20 cellular contexts compared by ENCODE assay signal in genomic region chr1:53065391-53065790, GRCh38. TPM values are rescaled to one million over a fixed set of nuclear protein-coding genes. Genes with fewer than 3 reads are reported as not detected.
"Had no signal": no experiment of that assay in that cellular context is flagged by ENCODE, and none has a peak within 500 bp of the region (broad histone marks: within the 10 kb centered on the region; RNA-seq: fewer than 3 reads in every experiment).

No MANE protein-coding gene starts in this region.

- H3K27ac ChIP-seq: breast epithelium, gastrocnemius medialis, psoas muscle, spleen, thoracic aorta, upper lobe of right lung had no signal

- DNase-seq: activated CD4-positive, alpha-beta T cell treated with anti-CD3 and anti-CD28 coated beads, Interleukin-2, amount 10 ng/mL, durations not matched to agents 24 days and 14 days; activated CD4-positive, CD25-positive, alpha-beta regulatory T cell; activated CD8-positive, alpha-beta T cell treated with anti-CD3 and anti-CD28 coated beads, Interleukin-2, amount 10 ng/mL, durations not matched to agents 7 days and 5 days; activated naive CD4-positive, alpha-beta T cell treated with Interleukin-2 at 50 U/mL for 16 hours; activated naive CD8-positive, alpha-beta T cell treated with anti-CD3 and anti-CD28 coated beads, Interleukin-2, amount 50 U/mL, for 24 hours; activated T-cell treated with anti-CD3 and anti-CD28 coated beads for 4 hours; aorta; erythroblast; gastrocnemius medialis; heart right ventricle; left colon; natural killer cell; occipital lobe; psoas muscle; spleen; stimulated activated naive CD8-positive, alpha-beta T cell treated with anti-CD3 and anti-CD28 coated beads, Interleukin-15, amount 100 ng/mL, for 72 hours; upper lobe of right lung had no signal

- H3K9me3 ChIP-seq: breast epithelium, gastrocnemius medialis, heart right ventricle, psoas muscle, spleen, thoracic aorta, upper lobe of right lung had no signal

- ATAC-seq: activated CD8-positive, alpha-beta T cell treated with anti-CD3 and anti-CD28 coated beads, Interleukin-2, amount 10 ng/mL, durations not matched to agents 7 days and 5 days; activated naive CD8-positive, alpha-beta T cell treated with anti-CD3 and anti-CD28 coated beads, Interleukin-2, amount 50 U/mL, for 24 hours; gastrocnemius medialis; heart right ventricle; left colon; natural killer cell; psoas muscle; sciatic nerve; stimulated activated naive CD8-positive, alpha-beta T cell treated with anti-CD3 and anti-CD28 coated beads, Interleukin-15, amount 100 ng/mL, for 72 hours; upper lobe of right lung had no signal

- H3K36me3 ChIP-seq: breast epithelium, gastrocnemius medialis, spleen, thoracic aorta, upper lobe of right lung had no signal

- H3K4me3 ChIP-seq: breast epithelium, gastrocnemius medialis, psoas muscle, spleen, thoracic aorta, upper lobe of right lung had no signal

- H3K4me1 ChIP-seq: breast epithelium had no signal

RNA-seq across cellular contexts. Expression of gene PODN, which starts 3.4 kb away (rescaled TPM):
- total RNA-seq: activated CD4-positive, alpha-beta T cell treated with anti-CD3 and anti-CD28 coated beads, Interleukin-2, amount 10 ng/mL, durations not matched to agents 24 days and 14 days; activated CD8-positive, alpha-beta T cell treated with anti-CD3 and anti-CD28 coated beads, Interleukin-2, amount 10 ng/mL, durations not matched to agents 7 days and 5 days had no signal
